In genomic region chr7:23380556-23380955, GRCh38 we compare ENCODE assay signal across 13 cellular contexts.
"Had no signal": no experiment of that assay in that cellular context is flagged by ENCODE, and none has a peak within 500 bp of the region (broad histone marks: within the 10 kb centered on the region; RNA-seq: fewer than 3 reads in every experiment).

No MANE protein-coding gene starts in this region.

- H3K27ac Mint-ChIP-seq: activated naive CD4-positive, alpha-beta T cell treated with anti-CD3 and anti-CD28 coated beads, Interleukin-2, amount 50 U/mL, for 72 hours; dendritic cell treated with granulocyte-macrophage colony-stimulating factor and Interleukin-4, amounts not matched to agents 40 ng/mL and 50 ng/mL, for 4 days; stimulated activated naive CD8-positive, alpha-beta T cell treated with anti-CD3 and anti-CD28 coated beads, Interleukin-15, amount 100 ng/mL, for 72 hours; T-cell had no signal

- H3K27me3 Mint-ChIP-seq: brain; dendritic cell treated with granulocyte-macrophage colony-stimulating factor and Interleukin-4, amounts not matched to agents 40 ng/mL and 50 ng/mL, for 4 days; stimulated activated naive CD8-positive, alpha-beta T cell treated with anti-CD3 and anti-CD28 coated beads, Interleukin-15, amount 100 ng/mL, for 72 hours had no signal

- H3K36me3 ChIP-seq: gastrocnemius medialis had no signal

- H3K36me3 Mint-ChIP-seq: T-cell had no signal

- H3K4me3 ChIP-seq: gastrocnemius medialis, testis had no signal

- H3K27me3 ChIP-seq: gastrocnemius medialis, testis had no signal

- H3K9me3 ChIP-seq: gastrocnemius medialis, testis had no signal

- H3K4me3 Mint-ChIP-seq: brain; dendritic cell treated with granulocyte-macrophage colony-stimulating factor and Interleukin-4, amounts not matched to agents 40 ng/mL and 50 ng/mL, for 4 days; stimulated activated naive CD8-positive, alpha-beta T cell treated with anti-CD3 and anti-CD28 coated beads, Interleukin-15, amount 100 ng/mL, for 72 hours; T-cell had no signal

- DNase-seq: amniotic stem cell; cerebellar nuclear complex; gastrocnemius medialis; retina; stimulated activated CD4-positive, alpha-beta T cell treated with anti-CD3 and anti-CD28 coated beads, Interleukin-15, amount 100 ng/mL, for 24 hours; stimulated activated CD4-positive, alpha-beta T cell treated with anti-CD3 and anti-CD28 coated beads, Interleukin-4, amount 100 ng/mL, for 24 hours; stimulated activated naive CD8-positive, alpha-beta T cell treated with anti-CD3 and anti-CD28 coated beads, Interleukin-15, amount 100 ng/mL, for 72 hours; T-cell; testis had no signal

- H3K9ac ChIP-seq: parathyroid adenoma had no signal

- H3K9me3 Mint-ChIP-seq: dendritic cell treated with granulocyte-macrophage colony-stimulating factor and Interleukin-4, amounts not matched to agents 40 ng/mL and 50 ng/mL, for 4 days; T-cell had no signal

- H3K4me1 ChIP-seq: gastrocnemius medialis, parathyroid adenoma, testis had no signal

- H2AFZ ChIP-seq: parathyroid adenoma had no signal

- H3K27ac ChIP-seq: gastrocnemius medialis, parathyroid adenoma, testis had no signal

- ATAC-seq: gastrocnemius medialis; stimulated activated naive CD8-positive, alpha-beta T cell treated with anti-CD3 and anti-CD28 coated beads, Interleukin-15, amount 100 ng/mL, for 72 hours; T-cell had no signal

- H3K79me2 ChIP-seq: parathyroid adenoma had no signal
